13 cellular contexts compared by ENCODE assay signal in genomic region chr16:57413301-57413730, GRCh38. TPM values are rescaled to one million over a fixed set of nuclear protein-coding genes. Genes with fewer than 3 reads are reported as not detected.
A peak's percentile ranks its signal among the peaks of the same experiment; 100 is the strongest.
DNase-seq lines count a peak whose midpoint lies in the region; ATAC-seq lines count a peak whose summit lies in the region.
"Had no signal": no experiment of that assay in that cellular context is flagged by ENCODE, and none has a peak within 500 bp of the region (broad histone marks: within the 10 kb centered on the region; RNA-seq: fewer than 3 reads in every experiment).

No MANE protein-coding gene starts in this region.

- H3K27ac Mint-ChIP-seq in stimulated activated naive CD8-positive, alpha-beta T cell treated with anti-CD3 and anti-CD28 coated beads, Interleukin-15, amount 100 ng/mL, for 72 hours = no peak overlapping the region
- H3K27ac Mint-ChIP-seq in stimulated activated naive CD8-positive, alpha-beta T cell treated with anti-CD3 and anti-CD28 coated beads, Interleukin-15, Interleukin-2, amounts not matched to agents 100 ng/mL and 50 ng/mL, for 24 hours = peak overlapping the region; percentile 17
- H3K27ac Mint-ChIP-seq: activated T-helper 1 cell treated with anti-CD3 and anti-CD28 coated beads, Interleukin-12 subunit alpha, Interleukin-12 subunit beta, Interleukin-2, Interleukin-4 antibody, amounts not matched to agents 30 ng/mL and 10 ng/mL and 1 ng/mL, durations not matched to agents 14 hours and 24 hours and 36 hours had no signal

- H3K9me3 Mint-ChIP-seq in stimulated activated naive CD8-positive, alpha-beta T cell treated with anti-CD3 and anti-CD28 coated beads, Interleukin-15, amount 100 ng/mL, for 72 hours = no peaks in the 10 kb centered on the region
- no peaks in the 10 kb centered on the region for H3K9me3 Mint-ChIP-seq in stimulated activated naive CD8-positive, alpha-beta T cell treated with anti-CD3 and anti-CD28 coated beads, Interleukin-15, Interleukin-2, amounts not matched to agents 100 ng/mL and 50 ng/mL, for 24 hours
- H3K9me3 Mint-ChIP-seq: activated T-helper 1 cell treated with anti-CD3 and anti-CD28 coated beads, Interleukin-12 subunit alpha, Interleukin-12 subunit beta, Interleukin-2, Interleukin-4 antibody, amounts not matched to agents 30 ng/mL and 10 ng/mL and 1 ng/mL, durations not matched to agents 14 hours and 24 hours and 36 hours had no signal

- in situ Hi-C loops in KBM-7 (cut with MboI; ENCODE audit: low pct_unique_long_range_greater_than_20kb, low sequenced_read_pairs) = loop anchor here (10.0 kb wide), 1 partner anchor 109 kb away; no protein-coding TSS in a partner anchor

- H3K4me1 Mint-ChIP-seq in stimulated activated naive CD8-positive, alpha-beta T cell treated with anti-CD3 and anti-CD28 coated beads, Interleukin-15, amount 100 ng/mL, for 72 hours = peaks cover 21% of the 10 kb centered on the region
- peaks cover 30% of the 10 kb centered on the region for H3K4me1 Mint-ChIP-seq in stimulated activated naive CD8-positive, alpha-beta T cell treated with anti-CD3 and anti-CD28 coated beads, Interleukin-15, Interleukin-2, amounts not matched to agents 100 ng/mL and 50 ng/mL, for 24 hours (ENCODE audit: low read depth)

- no peaks in the 10 kb centered on the region for H3K36me3 Mint-ChIP-seq in stimulated activated naive CD8-positive, alpha-beta T cell treated with anti-CD3 and anti-CD28 coated beads, Interleukin-15, Interleukin-2, amounts not matched to agents 100 ng/mL and 50 ng/mL, for 24 hours (ENCODE audit: low read depth)

- no peak overlapping the region for H3K4me3 Mint-ChIP-seq in stimulated activated naive CD8-positive, alpha-beta T cell treated with anti-CD3 and anti-CD28 coated beads, Interleukin-15, amount 100 ng/mL, for 72 hours
- H3K4me3 Mint-ChIP-seq in stimulated activated naive CD8-positive, alpha-beta T cell treated with anti-CD3 and anti-CD28 coated beads, Interleukin-15, Interleukin-2, amounts not matched to agents 100 ng/mL and 50 ng/mL, for 24 hours = no peak overlapping the region
- H3K4me3 Mint-ChIP-seq: activated T-helper 1 cell treated with anti-CD3 and anti-CD28 coated beads, Interleukin-12 subunit alpha, Interleukin-12 subunit beta, Interleukin-2, Interleukin-4 antibody, amounts not matched to agents 30 ng/mL and 10 ng/mL and 1 ng/mL, durations not matched to agents 14 hours and 24 hours and 36 hours had no signal

- ATAC-seq in stimulated activated naive CD8-positive, alpha-beta T cell treated with anti-CD3 and anti-CD28 coated beads, Interleukin-15, Interleukin-2, amounts not matched to agents 100 U/mL and 50 U/mL, for 24 hours = peak; percentile 1
- no peak for ATAC-seq in stimulated activated naive CD8-positive, alpha-beta T cell treated with anti-CD3 and anti-CD28 coated beads, Interleukin-15, amount 100 ng/mL, for 72 hours
- ATAC-seq in HG02571 (IDR thresholded peaks at IDR 0.05; ENCODE audit: unreplicated experiment) = peak; percentile 40
- ATAC-seq in HG03460 (IDR thresholded peaks at IDR 0.05; ENCODE audit: unreplicated experiment) = peak; percentile 69

- H3K27me3 Mint-ChIP-seq in stimulated activated naive CD8-positive, alpha-beta T cell treated with anti-CD3 and anti-CD28 coated beads, Interleukin-15, amount 100 ng/mL, for 72 hours = no peaks in the 10 kb centered on the region
- no peaks in the 10 kb centered on the region for H3K27me3 Mint-ChIP-seq in stimulated activated naive CD8-positive, alpha-beta T cell treated with anti-CD3 and anti-CD28 coated beads, Interleukin-15, Interleukin-2, amounts not matched to agents 100 ng/mL and 50 ng/mL, for 24 hours

- no peak for DNase-seq in stimulated activated naive CD8-positive, alpha-beta T cell treated with anti-CD3 and anti-CD28 coated beads, Interleukin-15, Interleukin-2, amounts not matched to agents 100 U/mL and 50 U/mL, for 24 hours
- DNase-seq in stimulated activated naive CD8-positive, alpha-beta T cell treated with anti-CD3 and anti-CD28 coated beads, Interleukin-15, amount 100 ng/mL, for 72 hours = no peak
- DNase-seq in HT-29 (ENCODE audit: low spot score) (no peak), KBM-7 (no peak), inferior parietal cortex (ENCODE audit: extremely low spot score) (no peak)
- DNase-seq: EL, MG63 had no signal

RNA-seq across cellular contexts. Expression of gene CCL17, which starts 8.7 kb away (rescaled TPM):
- not detected in 2 replicates for total RNA-seq in HT-29 (2014; rRNA removed; shearing (Covaris generic))
- total RNA-seq: fibroblast of villous mesenchyme, urinary bladder had no signal

RNA-seq across cellular contexts. Expression of gene CIAPIN1, which starts 33.9 kb away (rescaled TPM):
- 44.3 and 46.4 TPM in 2 replicates for total RNA-seq in HT-29 (2014; rRNA removed; shearing (Covaris generic))

RNA-seq across cellular contexts. Expression of gene COQ9, which starts 34.0 kb away (rescaled TPM):
- 54.1 and 65.4 TPM in 2 replicates for total RNA-seq in HT-29 (2014; rRNA removed; shearing (Covaris generic))

RNA-seq across cellular contexts. Expression of gene CX3CL1, which starts 41.0 kb away (rescaled TPM):
- total RNA-seq in HT-29 (2014; rRNA removed; shearing (Covaris generic)) = 0.23 and 0.57 TPM in 2 replicates
- total RNA-seq: activated T-helper 1 cell treated with anti-CD3 and anti-CD28 coated beads, Interleukin-12 subunit alpha, Interleukin-12 subunit beta, Interleukin-2, Interleukin-4 antibody, amounts not matched to agents 30 ng/mL and 10 ng/mL and 1 ng/mL, durations not matched to agents 14 hours and 24 hours and 36 hours; fibroblast of villous mesenchyme had no signal

RNA-seq across cellular contexts. Expression of gene POLR2C, which starts 49.2 kb away (rescaled TPM):
- total RNA-seq in HT-29 (2014; rRNA removed; shearing (Covaris generic)) = 151 and 174 TPM in 2 replicates
